In the genomic region with DNA sequence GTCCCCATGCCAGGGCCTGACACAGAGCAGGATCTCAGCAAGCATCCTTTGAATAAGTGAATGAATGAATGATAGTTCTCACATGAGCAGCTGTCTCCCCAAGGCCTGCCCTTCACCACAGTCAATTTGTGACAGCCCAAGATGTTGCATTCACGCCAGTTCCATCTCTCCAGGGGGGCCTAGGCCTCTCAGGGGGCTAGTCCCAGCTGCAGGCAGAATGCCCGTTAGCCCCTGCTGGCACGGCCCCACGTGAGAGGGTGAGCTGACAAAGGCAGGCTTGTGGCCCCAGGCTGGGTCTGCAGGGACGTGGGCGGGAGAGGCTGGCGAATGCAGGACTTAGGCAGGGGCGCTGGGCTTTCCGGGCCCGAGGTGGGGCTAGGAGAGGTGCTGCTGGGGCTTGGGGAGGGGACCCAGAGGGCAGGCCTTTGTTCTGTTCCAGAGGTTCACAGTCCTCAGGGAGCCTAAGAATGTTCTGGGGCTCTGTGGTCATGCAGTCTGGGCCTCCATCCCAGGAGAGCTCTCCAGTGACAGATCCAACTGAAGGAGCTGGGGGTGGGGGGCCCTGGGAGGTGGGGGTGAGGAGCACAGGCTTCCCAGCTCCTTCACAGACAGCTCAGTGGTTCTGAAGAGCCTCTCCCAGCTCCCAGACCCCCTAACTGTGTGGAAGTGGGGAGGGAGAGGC, we compare ENCODE assay signal across 11 cellular contexts. TPM values are rescaled to one million over a fixed set of nuclear protein-coding genes. Genes with fewer than 3 reads are reported as not detected.
DNase-seq lines count a peak whose midpoint lies in the region; ATAC-seq and TF ChIP-seq lines count a peak whose summit lies in the region.
"Had no signal": no experiment of that assay in that cellular context is flagged by ENCODE, and none has a peak within 500 bp of the region (broad histone marks: within the 10 kb centered on the region; RNA-seq: fewer than 3 reads in every experiment).

No MANE protein-coding gene starts in this region.

- H3K27ac ChIP-seq in IMR-90 (ENCODE audit: insufficient read depth, low read length) (peak overlapping the region; percentile 45), ascending aorta (peak overlapping the region; percentile 93 to 98), temporal lobe (ENCODE audit: low read depth, low read length) (peak overlapping the region; percentile 97)
- no peak overlapping the region for H3K27ac ChIP-seq in naive thymus-derived CD4-positive, alpha-beta T cell (ENCODE audit: low read depth, low read length)

- in situ Hi-C loops in IMR-90 (cut with MboI; ENCODE audit: low sequenced_read_pairs) = no loop called here
- in situ Hi-C loops in HAP-1 (cut with MboI; ENCODE audit: low sequenced_read_pairs) = no loop called here

- H2BK5ac ChIP-seq in IMR-90 (ENCODE audit: low read depth, low read length, poor library complexity, severe bottlenecking) = peak overlapping the region; percentile 78

- TF ChIP-seq RAD21 in IMR-90 (IDR thresholded peaks at IDR 0.05; ENCODE audit: low read length) = no peak

- no peak for DNase-seq in IMR-90
- DNase-seq in ascending aorta (ENCODE audit: low spot score in 2 of 2) = no peak
- peak; percentile 76 for DNase-seq in medulla oblongata (ENCODE audit: extremely low spot score)
- no peak for DNase-seq in HAP-1 (ENCODE audit: low spot score in 2 of 2)
- DNase-seq in effector memory CD8-positive, alpha-beta T cell = no peak
- DNase-seq in activated naive CD4-positive, alpha-beta T cell treated with anti-CD3 and anti-CD28 coated beads, Interleukin-2, amount 50 U/mL, for 16 hours = no peak
- no peak for DNase-seq in naive thymus-derived CD4-positive, alpha-beta T cell
- DNase-seq: foreskin fibroblast, SW 1271 had no signal

- H4K8ac ChIP-seq in IMR-90 (ENCODE audit: low read depth in 2 of 2, low read length in 2 of 2) = peak overlapping the region in 1 of 2 experiments; percentile 35; a peak in 2 of 4 replicates

- H2AK9ac ChIP-seq in IMR-90 (replicated peaks; ENCODE audit: low read depth, low read length, poor library complexity) = peak overlapping the region; percentile 33

- H3K18ac ChIP-seq in IMR-90 (ENCODE audit: low read depth, low read length) = no peak overlapping the region

- no peaks in the 10 kb centered on the region for H3K36me3 Mint-ChIP-seq in effector memory CD8-positive, alpha-beta T cell (ENCODE audit: insufficient read depth)
- no peaks in the 10 kb centered on the region for H3K36me3 Mint-ChIP-seq in naive thymus-derived CD4-positive, alpha-beta T cell

- no peak overlapping the region; the same call in 1 of the 2 replicates for H3K56ac ChIP-seq in IMR-90 (ENCODE audit: extremely low read depth, insufficient read depth, low read length)

- H3K36me3 ChIP-seq in IMR-90 (ENCODE audit: control insufficient read depth, insufficient read depth, low read length) = 0 out of 2 replicates have a peak, but pooled peaks cover 2% of the 10 kb centered on the region
- H3K36me3 ChIP-seq in ascending aorta = no peaks in the 10 kb centered on the region
- no peaks in the 10 kb centered on the region for H3K36me3 ChIP-seq in HAP-1 (replicated peaks)
- H3K36me3 ChIP-seq in naive thymus-derived CD4-positive, alpha-beta T cell (ENCODE audit: control insufficient read depth in 2 of 3, insufficient read depth in 3 of 3, low read length in 3 of 3) = no peaks in the 10 kb centered on the region

- H3K4ac ChIP-seq in IMR-90 (ENCODE audit: low read depth, low read length) = peak overlapping the region; percentile 56

- peak overlapping the region; percentile 31; the same call in 1 of the 2 replicates for H3K23ac ChIP-seq in IMR-90 (ENCODE audit: low read depth, low read length)

- intact Hi-C loops in IMR-90 (cut with micrococcal nuclease) (no loop called here), ascending aorta (cut with DNase I) (loop anchor here (5.0 kb wide), 1 partner anchor 138 kb away; no protein-coding TSS in a partner anchor)
- intact Hi-C loops in naive thymus-derived CD4-positive, alpha-beta T cell (cut with micrococcal nuclease) = no loop called here

- H3K4me1 Mint-ChIP-seq in effector memory CD8-positive, alpha-beta T cell (ENCODE audit: low read depth in 2 of 2) = peaks cover 9 to 10% of the 10 kb centered on the region in 2 donors
- peaks cover 18 to 25% (median 21%) of the 10 kb centered on the region in 7 donors for H3K4me1 Mint-ChIP-seq in naive thymus-derived CD4-positive, alpha-beta T cell

- no peak for ATAC-seq in IMR-90 (ENCODE audit: low read depth)
- no peak for ATAC-seq in effector memory CD8-positive, alpha-beta T cell (replicated peaks)
- no peak for ATAC-seq in naive thymus-derived CD4-positive, alpha-beta T cell

- H3K4me3 ChIP-seq in IMR-90 (ENCODE audit: insufficient read depth, low read depth, low read length) = no peak overlapping the region
- no peak overlapping the region for H3K4me3 ChIP-seq in ascending aorta
- no peak overlapping the region for H3K4me3 ChIP-seq in HAP-1
- H3K4me3 ChIP-seq in naive thymus-derived CD4-positive, alpha-beta T cell (ENCODE audit: low read length) = no peak overlapping the region

- dilution Hi-C loops in IMR-90 (cut with HindIII; ENCODE audit: low sequenced_read_pairs, unreplicated experiment) = no loop called here

- H2AFZ ChIP-seq in IMR-90 (replicated peaks; ENCODE audit: low read length, poor library complexity) = no peak overlapping the region

- CTCF ChIA-PET in IMR-90 (lab: Yijun Ruan, JAX) = no interaction called here
- CTCF ChIA-PET in naive thymus-derived CD4-positive, alpha-beta T cell (lab: Charles Lee) = no interaction called here

- H3K27me3 ChIP-seq in IMR-90 (ENCODE audit: control insufficient read depth, insufficient read depth, low read length) (no peaks in the 10 kb centered on the region), ascending aorta (no peaks in the 10 kb centered on the region), HAP-1 (ENCODE audit: low read depth) (no peaks in the 10 kb centered on the region)
- H3K27me3 ChIP-seq in naive thymus-derived CD4-positive, alpha-beta T cell (ENCODE audit: control insufficient read depth in 2 of 2, insufficient read depth in 2 of 2, low read length in 2 of 2) = no peaks in the 10 kb centered on the region

- H3K4me3 Mint-ChIP-seq in effector memory CD8-positive, alpha-beta T cell = no peak overlapping the region
- H3K4me3 Mint-ChIP-seq in naive thymus-derived CD4-positive, alpha-beta T cell = no peak overlapping the region

- no peaks in the 10 kb centered on the region for H3K27me3 Mint-ChIP-seq in effector memory CD8-positive, alpha-beta T cell
- H3K27me3 Mint-ChIP-seq in naive thymus-derived CD4-positive, alpha-beta T cell = peaks cover 0 to 1% (median 0%) of the 10 kb centered on the region in 5 donors

- H2BK15ac ChIP-seq in IMR-90 (ENCODE audit: low read depth, low read length) = no peak overlapping the region

- H3K79me1 ChIP-seq in IMR-90 (ENCODE audit: low read depth in 1 of 2, low read length in 2 of 2) = peaks cover 24 to 84% of the 10 kb centered on the region in 2 experiments

- H2AK5ac ChIP-seq in IMR-90 (ENCODE audit: low read depth, low read length) = peak overlapping the region; percentile 61; the same call in 1 of the 2 replicates

- TF ChIP-seq POLR2A in IMR-90 (IDR thresholded peaks at IDR 0.05; ENCODE audit: low read depth, low read length) = no peak

- no CpG with 5 or more reads among the region's 10 CpGs for WGBS in IMR-90 (ENCODE audit: extremely low coverage in 2 of 2, insufficient read length in 1 of 2), 2 experiments

- H3K4me1 ChIP-seq in IMR-90 (ENCODE audit: control insufficient read depth, insufficient read depth, low read length) = peaks cover 36% of the 10 kb centered on the region
- H3K4me1 ChIP-seq in ascending aorta = peaks cover 24 to 46% of the 10 kb centered on the region in 2 donors
- peaks cover 17% of the 10 kb centered on the region for H3K4me1 ChIP-seq in HAP-1
- peaks cover 0 to 12% of the 10 kb centered on the region in 2 donors for H3K4me1 ChIP-seq in naive thymus-derived CD4-positive, alpha-beta T cell (ENCODE audit: control insufficient read depth in 2 of 2, insufficient read depth in 2 of 2, low read length in 2 of 2)

- no peak overlapping the region for H3K4me2 ChIP-seq in IMR-90 (ENCODE audit: low read depth, low read length)

- peak overlapping the region in 1 of 2 donors; percentile 63 for H3K27ac Mint-ChIP-seq in effector memory CD8-positive, alpha-beta T cell
- H3K27ac Mint-ChIP-seq in naive thymus-derived CD4-positive, alpha-beta T cell = no peak overlapping the region

- peaks cover 16% of the 10 kb centered on the region; the same call in 1 of the 2 replicates for H4K20me1 ChIP-seq in IMR-90 (ENCODE audit: insufficient read depth, low read length)

- no peak overlapping the region; the same call in 1 of the 2 replicates for H3K9ac ChIP-seq in IMR-90 (ENCODE audit: low read depth, low read length)

- POLR2A ChIA-PET in IMR-90 (lab: Charles Lee; ENCODE audit: unreplicated experiment) = interaction anchor here (0.6 kb wide), 1 partner anchor 99 kb away, joined by 4 read pairs; a partner anchor contains a TSS
- POLR2A ChIA-PET in naive thymus-derived CD4-positive, alpha-beta T cell (lab: Charles Lee) = interaction anchor here (0.7 kb wide), 1 partner anchor 38 kb away, joined by 3 read pairs; no protein-coding TSS in a partner anchor

- TF ChIP-seq CTCF in IMR-90 (conservative IDR thresholded peaks at IDR 0.05; ENCODE audit: low read depth, low read length) (no peak), ascending aorta (IDR thresholded peaks at IDR 0.05) (no peak)

- H2BK120ac ChIP-seq in IMR-90 (ENCODE audit: low read depth, low read length) = peak overlapping the region; percentile 20; the same call in 1 of the 2 replicates

- BruUV-seq in IMR-90 (replicated peaks; lab: Mats Ljungman, UMichigan) = no TSS peak

- H2BK20ac ChIP-seq in IMR-90 (ENCODE audit: low read depth, low read length) = no peak overlapping the region

- no peak overlapping the region for H4K5ac ChIP-seq in IMR-90 (ENCODE audit: low read depth, low read length)

- no peak overlapping the region; the same call in 1 of the 2 replicates for H4K91ac ChIP-seq in IMR-90 (ENCODE audit: insufficient read depth, low read depth, low read length)

- H3K9me3 ChIP-seq in IMR-90 (ENCODE audit: control insufficient read depth, insufficient read depth, low read length) (no peaks in the 10 kb centered on the region), ascending aorta (no peaks in the 10 kb centered on the region), HAP-1 (no peaks in the 10 kb centered on the region)
- no peaks in the 10 kb centered on the region for H3K9me3 ChIP-seq in naive thymus-derived CD4-positive, alpha-beta T cell (ENCODE audit: control insufficient read depth in 2 of 3, low read length in 3 of 3)

- no peaks in the 10 kb centered on the region for H3K9me3 Mint-ChIP-seq in effector memory CD8-positive, alpha-beta T cell
- H3K9me3 Mint-ChIP-seq in naive thymus-derived CD4-positive, alpha-beta T cell = no peaks in the 10 kb centered on the region

- peaks cover 23% of the 10 kb centered on the region for H3K9me1 ChIP-seq in IMR-90 (ENCODE audit: insufficient read depth, low read length)

- peak overlapping the region; percentile 37; the same call in 1 of the 2 replicates for H3K14ac ChIP-seq in IMR-90 (replicated peaks; ENCODE audit: low read depth, low read length)

RNA-seq across cellular contexts. Expression of a gene that starts 30.5 kb away (rescaled TPM):
- under 0.01 and 0.18 TPM in 2 replicates for total RNA-seq in IMR-90 (2012; rRNA removed)
- 0.07 and 0.19 TPM in 2 replicates for polyA plus RNA-seq in IMR-90 (2012; rRNA removed)
- polyA plus RNA-seq in IMR-90 (2012; cell fraction: cytosol; rRNA removed) = 0.05 and 0.08 TPM in 2 replicates
- polyA plus RNA-seq in IMR-90 (2012; cell fraction: nucleus; rRNA removed; ENCODE audit: low replicate concordance) = 0.07 and 0.10 TPM in 2 replicates
- not detected for total RNA-seq in ascending aorta
- not detected for total RNA-seq in temporal lobe
- total RNA-seq in naive thymus-derived CD4-positive, alpha-beta T cell = under 1 TPM in 2 of 5 experiments, not detected in 3; 0.42 to 0.49 TPM
- under 1 TPM; 0.37 to 0.38 TPM for polyA plus RNA-seq in naive thymus-derived CD4-positive, alpha-beta T cell
- total RNA-seq: M059J had no signal
